18 cellular contexts compared by ENCODE assay signal in genomic region chr22:19336133-19337075, GRCh38. TPM values are rescaled to one million over a fixed set of nuclear protein-coding genes. Genes with fewer than 3 reads are reported as not detected.
DNase-seq lines count a peak whose midpoint lies in the region; ATAC-seq, FAIRE-seq and TF ChIP-seq lines count a peak whose summit lies in the region.
"Had no signal": no experiment of that assay in that cellular context is flagged by ENCODE, and none has a peak within 500 bp of the region (broad histone marks: within the 10 kb centered on the region; RNA-seq: fewer than 3 reads in every experiment).

No MANE protein-coding gene starts in this region.

- intact Hi-C loops in right lobe of liver (cut with DNase I): no loop called here

- H3K4me3 ChIP-seq in H1 (ENCODE audit: extremely low read depth in 1 of 4, insufficient read depth in 2 of 4, low read depth in 3 of 4, low read length in 4 of 4) (no peak overlapping the region), right lobe of liver (no peak overlapping the region)

- no peak overlapping the region for H3K14ac ChIP-seq in H1 (ENCODE audit: insufficient read length)

- WGBS in H1 (ENCODE audit: extremely low coverage in 1 of 2, insufficient coverage in 1 of 2, insufficient read length in 1 of 2, insufficient replicate concordance in 2 of 2, low coverage in 1 of 2, low lambda C conversion rate in 2 of 2, missing lambda C conversion rate in 1 of 2), 2 experiments: 88% methylated on average over 7 of the region's 7 CpGs; no CpG with 5 or more reads in 1 of the 2 experiments
- 53% methylated on average over 3 of the region's 7 CpGs for WGBS in right lobe of liver (ENCODE audit: insufficient coverage, low coverage, low lambda C conversion rate, missing lambda C conversion rate)

- H3K4ac ChIP-seq in H1 (replicated peaks; ENCODE audit: insufficient read length, low read depth, low read length): no peak overlapping the region

- H3K23ac ChIP-seq in H1 (ENCODE audit: insufficient read length): no peak overlapping the region

- H2BK5ac ChIP-seq in H1 (ENCODE audit: low read depth, low read length): no peak overlapping the region

- POLR2A ChIA-PET in H1 (lab: Charles Lee; ENCODE audit: partially characterized antibody): interaction anchor here (0.6 to 1.8 kb wide), 3 partner anchors 34 to 1666 kb away, joined by 3 to 7 read pairs (median 4); no protein-coding TSS in a partner anchor

- FAIRE-seq in H1 (lab: Jason Lieb, UNC) (no peak), urothelium cell line (lab: Jason Lieb, UNC) (peak; percentile 97)
- FAIRE-seq: D721Med had no signal

- no peak overlapping the region for H2AFZ ChIP-seq in H1 (ENCODE audit: low read length)

- TF ChIP-seq POLR2A in H1 (IDR thresholded peaks at IDR 0.05; ENCODE audit: control extremely low read depth in 1 of 2, low read depth in 2 of 2, low read length in 2 of 2) (no peak), right lobe of liver (IDR thresholded peaks at IDR 0.05) (no peak)

- no peak overlapping the region for H2BK12ac ChIP-seq in H1 (ENCODE audit: low read depth, low read length)

- H4K8ac ChIP-seq in H1 (ENCODE audit: extremely low read depth, insufficient read depth, low read length): no peak overlapping the region

- peak; percentile 19 to 22; a peak in 1 of 4 replicates for TF ChIP-seq RAD21 in H1 (IDR thresholded peaks at IDR 0.05 in 1 of 2, conservative IDR thresholded peaks at IDR 0.05 in 1 of 2; ENCODE audit: low read depth in 2 of 2, low read length in 2 of 2)

- TF ChIP-seq CTCF in H1 (IDR thresholded peaks at IDR 0.05; ENCODE audit: control extremely low read depth in 1 of 3, insufficient read depth in 1 of 3, low read depth in 1 of 3, low read length in 3 of 3): no peak
- no peak for TF ChIP-seq CTCF in right lobe of liver (IDR thresholded peaks at IDR 0.05)

- peak in 3 of 4 donors; percentile 36 to 95 (median 57) for ATAC-seq in right lobe of liver
- no peak for ATAC-seq in GM19351 (IDR thresholded peaks at IDR 0.05; ENCODE audit: unreplicated experiment)
- ATAC-seq: HCT116, PC-3 had no signal

- peaks cover 2% of the 10 kb centered on the region in 2 experiments for H4K20me1 ChIP-seq in H1 (replicated peaks in 1 of 2; ENCODE audit: control insufficient read depth in 1 of 2, insufficient read depth in 2 of 2, low read length in 2 of 2)

- DNase-seq in DMS53 treated with DMSO at 0.1 percent for 48 hours (lab: John Stamatoyannopoulos, UW; ENCODE audit: unreplicated experiment) (peak; percentile 9), H1 (ENCODE audit: low read depth in 1 of 2, low spot score in 2 of 2) (no peak), right lobe of liver (no peak), urothelium cell line (ENCODE audit: low spot score) (no peak), cerebellum (ENCODE audit: low spot score) (no peak), NCI-H2171 (lab: John Stamatoyannopoulos, UW) (no peak)
- DNase-seq: DMS79 treated with DMSO at 0.1 percent for 48 hours, MV-4-11, NCI-H1930, NCI-H526, PC-3, SIG-M5 had no signal

- no peaks in the 10 kb centered on the region for H3K23me2 ChIP-seq in H1 (ENCODE audit: low read depth, low read length)

- TF ChIP-seq EP300 in H1 (IDR thresholded peaks at IDR 0.05; ENCODE audit: borderline replicate concordance in 1 of 2, low read depth in 2 of 2, low read length in 2 of 2): no peak

- H2BK20ac ChIP-seq in H1 (ENCODE audit: low read length): no peak overlapping the region

- no peaks in the 10 kb centered on the region for H3K9me3 ChIP-seq in H1 (ENCODE audit: insufficient read depth in 2 of 2, low read depth in 1 of 2, low read length in 1 of 2)
- H3K9me3 ChIP-seq in right lobe of liver: peaks cover 0 to 3% (median 0%) of the 10 kb centered on the region in 4 donors

- no peak overlapping the region for H3K4me2 ChIP-seq in H1 (ENCODE audit: insufficient read depth in 1 of 2, low read depth in 2 of 2, low read length in 2 of 2)
- H3K4me2 ChIP-seq: KMS-11 had no signal

- H3K4me1 ChIP-seq in H1 (replicated peaks in 1 of 4; ENCODE audit: control insufficient read depth in 3 of 4, insufficient read depth in 4 of 4, low read length in 3 of 4) (no peaks in the 10 kb centered on the region), right lobe of liver (peaks cover 0 to 7% (median 3%) of the 10 kb centered on the region in 4 donors)

- H3K36me3 ChIP-seq in H1 (ENCODE audit: control insufficient read depth in 2 of 4, insufficient read depth in 4 of 4, low read length in 3 of 4) (peaks cover 0 to 14% (median 2%) of the 10 kb centered on the region in 4 experiments; a peak in 5 of 8 replicates), right lobe of liver (peaks cover 0 to 43% (median 15%) of the 10 kb centered on the region in 4 donors)

- H3K79me1 ChIP-seq in H1 (ENCODE audit: low read depth, low read length): no peaks in the 10 kb centered on the region

- H3K56ac ChIP-seq in H1 (replicated peaks; ENCODE audit: insufficient read length, low read depth, low read length): no peak overlapping the region

- no peak overlapping the region for H3K18ac ChIP-seq in H1 (ENCODE audit: extremely low read depth, low read length)

- H4K91ac ChIP-seq in H1 (replicated peaks; ENCODE audit: insufficient read length, low read length): no peak overlapping the region

- H2AK5ac ChIP-seq in H1 (ENCODE audit: low read depth, low read length): no peak overlapping the region

- H3K27ac ChIP-seq in H1 (ENCODE audit: low read depth, low read length): no peak overlapping the region
- H3K27ac ChIP-seq in right lobe of liver: peak overlapping the region in 1 of 3 donors; percentile 50
- H3K27ac ChIP-seq: C4-2B, KMS-11, RWPE1 had no signal

- H3K27me3 ChIP-seq in H1 (replicated peaks in 1 of 4; ENCODE audit: control insufficient read depth in 3 of 4, extremely low read depth in 1 of 4, insufficient read depth in 3 of 4, low read length in 3 of 4) (no peaks in the 10 kb centered on the region), right lobe of liver (no peaks in the 10 kb centered on the region)

- no peak overlapping the region for H4K5ac ChIP-seq in H1 (ENCODE audit: insufficient read length, low read depth, low read length)

- CTCF ChIA-PET in H1 (lab: Charles Lee; ENCODE audit: partially characterized antibody): interaction anchor here (0.7 to 1.0 kb wide), 3 partner anchors 110 to 157 kb away, joined by 3 to 4 read pairs (median 3); no protein-coding TSS in a partner anchor

- H3K79me2 ChIP-seq in H1 (ENCODE audit: control insufficient read depth in 1 of 2, insufficient read depth in 2 of 2, low read length in 2 of 2): peaks cover 0 to 1% of the 10 kb centered on the region in 2 experiments; a peak in 1 of 4 replicates

- H2BK120ac ChIP-seq in H1 (replicated peaks; ENCODE audit: low read depth, low read length): no peak overlapping the region

- H2BK15ac ChIP-seq in H1 (ENCODE audit: low read length): no peak overlapping the region

- no peak overlapping the region for H3K9ac ChIP-seq in H1 (replicated peaks in 1 of 4; ENCODE audit: extremely low read depth in 1 of 4, low read depth in 3 of 4, low read length in 3 of 4)
- H3K9ac ChIP-seq: KMS-11 had no signal

TF ChIP-seq in H1, 55 proteins besides CTCF, POLR2A, EP300 and RAD21:
- no peak for TF ChIP-seq CEBPB (IDR thresholded peaks at IDR 0.05; ENCODE audit: low read depth, low read length)
- no peak for TF ChIP-seq GABPA (IDR thresholded peaks at IDR 0.05; ENCODE audit: borderline replicate concordance, insufficient read depth, low read length)
- no peak for TF ChIP-seq HDAC6 (IDR thresholded peaks at IDR 0.05; ENCODE audit: low read depth, low read length)
- no peak for TF ChIP-seq EZH2 (IDR thresholded peaks at IDR 0.05; ENCODE audit: low read depth, low read length, severe bottlenecking)
- TF ChIP-seq PHF8 (conservative IDR thresholded peaks at IDR 0.05; ENCODE audit: low read depth, low read length): no peak
- TF ChIP-seq KDM4A (IDR thresholded peaks at IDR 0.05; ENCODE audit: low read depth, low read length, severe bottlenecking): no peak
- no peak for TF ChIP-seq ASH2L (IDR thresholded peaks at IDR 0.05; ENCODE audit: low read length)
- no peak for TF ChIP-seq CBX5 (IDR thresholded peaks at IDR 0.05; ENCODE audit: low read depth, low read length)
- no peak for TF ChIP-seq HDAC2 (IDR thresholded peaks at IDR 0.05; ENCODE audit: borderline replicate concordance in 1 of 2, low read depth in 2 of 2, low read length in 2 of 2)
- no peak for TF ChIP-seq SAP30 (IDR thresholded peaks at IDR 0.05; ENCODE audit: insufficient read depth, insufficient replicate concordance, low read length)
- TF ChIP-seq CTBP2 (IDR thresholded peaks at IDR 0.05; ENCODE audit: borderline replicate concordance, insufficient read depth, insufficient read length, low read length): no peak

RNA-seq across cellular contexts. Expression of gene CLTCL1, which starts 44.9 kb away (rescaled TPM):
- total RNA-seq in H1 (2021; fragmentation: NEBNext Ultra II Directional; extraction: Animal tissue kit (Norgen Biotek cat#: 25700)): 12.4 and 17.3 TPM in 2 replicates
- polyA plus RNA-seq in H1 (2011; rRNA removed): 17.0 and 17.3 TPM in 2 replicates
- 20.4 TPM for polyA plus RNA-seq in H1 (2011; cell fraction: cytosol; rRNA removed)
- polyA plus RNA-seq in H1 (2011; cell fraction: nucleus; rRNA removed): 47.8 TPM
- polyA plus RNA-seq in H1 (2012, experiment 1 of 2): 15.1 to 20.3 TPM (median 18.8 TPM) in 4 replicates
- polyA plus RNA-seq in H1 (2012, experiment 2 of 2): 4.7 TPM
- polyA plus RNA-seq in H1 (2013, experiment 1 of 2): 4.1 TPM
- 3.9 TPM for polyA plus RNA-seq in H1 (2013, experiment 2 of 2)
- 42.8 and 46.4 TPM in 2 replicates for polyA minus RNA-seq in H1 (2011; rRNA and poly(A)+ RNA removed)
- 20.2 TPM for polyA minus RNA-seq in H1 (2011; cell fraction: cytosol; rRNA and poly(A)+ RNA removed)
- polyA minus RNA-seq in H1 (2011; cell fraction: nucleus; rRNA and poly(A)+ RNA removed): 24.2 TPM
- total RNA-seq in right lobe of liver (1 to 10 TPM; 3.5 to 6.6 (median 5.7) TPM), cerebellum (14.1 TPM)
